In genomic region chr7:16506422-16506821, GRCh38 we compare ENCODE assay signal across 12 cellular contexts. TPM values are rescaled to one million over a fixed set of nuclear protein-coding genes. Genes with fewer than 3 reads are reported as not detected.
"Had no signal": no experiment of that assay in that cellular context is flagged by ENCODE, and none has a peak within 500 bp of the region (broad histone marks: within the 10 kb centered on the region; RNA-seq: fewer than 3 reads in every experiment).

No MANE protein-coding gene starts in this region.

RNA-seq across cellular contexts. Expression of gene LRRC72, which starts 20.2 kb away (rescaled TPM):
- total RNA-seq: OCI-LY7, PC-3, PC-9, Peyer's patch, Right ventricle myocardium inferior, Right ventricle myocardium superior, RPMI7951, SJCRH30, SJSA1, SK-MEL-5, T-cell had no signal
- polyA plus RNA-seq: SK-N-SH had no signal

RNA-seq across cellular contexts. Expression of gene SOSTDC1, which starts 40.9 kb away (rescaled TPM):
- total RNA-seq: OCI-LY7, PC-9, T-cell had no signal
